Comparison of ENCODE assay signal across 19 cellular contexts in the genomic region with DNA sequence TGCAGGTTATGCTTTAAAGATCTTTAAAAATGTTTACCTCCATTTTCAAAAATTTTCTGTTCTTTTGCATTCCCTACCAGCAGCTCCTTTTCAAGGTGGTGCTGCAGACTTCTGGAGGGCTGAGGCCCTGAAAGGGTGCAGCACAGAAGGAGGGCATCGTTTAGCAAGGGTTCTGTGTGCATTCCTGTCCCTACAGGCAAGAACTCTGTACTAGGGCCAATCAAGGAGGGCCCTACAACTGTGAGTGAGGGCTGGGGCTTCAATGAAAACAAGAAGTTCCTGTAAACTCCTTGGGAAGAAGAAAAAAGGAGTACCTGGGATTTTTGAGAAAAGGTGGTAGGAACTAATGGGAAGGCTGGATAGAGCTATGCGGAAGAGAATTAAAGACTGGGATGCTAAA. TPM values are rescaled to one million over a fixed set of nuclear protein-coding genes. Genes with fewer than 3 reads are reported as not detected.
DNase-seq lines count a peak whose midpoint lies in the region; ATAC-seq and TF ChIP-seq lines count a peak whose summit lies in the region.
"Had no signal": no experiment of that assay in that cellular context is flagged by ENCODE, and none has a peak within 500 bp of the region (broad histone marks: within the 10 kb centered on the region; RNA-seq: fewer than 3 reads in every experiment).

No MANE protein-coding gene starts in this region.

- TF ChIP-seq POLR2A in stomach (IDR thresholded peaks at IDR 0.05), result no peak

- no peaks in the 10 kb centered on the region for H3K4me1 ChIP-seq in stomach
- H3K4me1 ChIP-seq: BE2C had no signal

- H3K4me3 Mint-ChIP-seq in WTC11, result no peak overlapping the region
- H3K4me3 Mint-ChIP-seq: CD4-positive, CD25-positive, alpha-beta regulatory T cell; CD8-positive, alpha-beta memory T cell had no signal

- peak; percentile 85 for ATAC-seq in WTC11
- ATAC-seq in HG03378 (IDR thresholded peaks at IDR 0.05; ENCODE audit: unreplicated experiment), result no peak
- ATAC-seq: HepG2 had no signal

- peaks cover 17% of the 10 kb centered on the region; the same call in 1 of the 2 replicates for H3K9me3 Mint-ChIP-seq in WTC11

- H3K4me3 ChIP-seq in H7 (ENCODE audit: insufficient read depth, low read depth, low read length) (no peak overlapping the region), stomach (no peak overlapping the region)

- H3K4me1 Mint-ChIP-seq in WTC11, result peaks cover 7% of the 10 kb centered on the region
- H3K4me1 Mint-ChIP-seq: CD4-positive, CD25-positive, alpha-beta regulatory T cell; CD8-positive, alpha-beta memory T cell had no signal

- no peak overlapping the region for H3K27ac ChIP-seq in stomach
- H3K27ac ChIP-seq: KMS-11 had no signal

- DNase-seq in H7 (peak; percentile 43), WTC11 (ENCODE audit: low spot score) (peak; percentile 16), iPS-NIHi11 (ENCODE audit: low spot score) (peak; percentile 34), T-helper 1 cell (no peak), NAMALWA (ENCODE audit: low spot score) (no peak), stomach (no peak)
- DNase-seq: ACHN; BE2C; C1 segment of cervical spinal cord; CD4-positive, CD25-positive, alpha-beta regulatory T cell; CD8-positive, alpha-beta memory T cell; COR-L47; DMS 273 treated with DMSO at 0.1 percent for 48 hours; DMS53; DND-41; EL had no signal

- WGBS in stomach, 5 donors, result 52 to 58% (median 56%) methylated on average over 2 of the region's 2 CpGs

- intact Hi-C loops in stomach (cut with DNase I; ENCODE audit: low total_unique reads), result no loop called here

- TF ChIP-seq EP300 in stomach (IDR thresholded peaks at IDR 0.05), result no peak

- H3K27me3 ChIP-seq in H7 (ENCODE audit: control insufficient read depth, insufficient read depth, low read length), result no peaks in the 10 kb centered on the region
- no peaks in the 10 kb centered on the region for H3K27me3 ChIP-seq in stomach
- H3K27me3 ChIP-seq: BE2C had no signal

- H3K9me3 ChIP-seq in stomach, result no peaks in the 10 kb centered on the region
- H3K9me3 ChIP-seq: BE2C had no signal

- TF ChIP-seq CTCF in WTC11 (IDR thresholded peaks at IDR 0.05) (no peak), stomach (IDR thresholded peaks at IDR 0.05) (no peak)

- POLR2A ChIA-PET in WTC11 (lab: Charles Lee), result no interaction called here

- CTCF ChIA-PET in WTC11 (lab: Charles Lee), result interaction anchor here (1.7 kb wide), 1 partner anchor 81 kb away, joined by 11 read pairs; no protein-coding TSS in a partner anchor

- H3K36me3 Mint-ChIP-seq in WTC11, result no peaks in the 10 kb centered on the region
- H3K36me3 Mint-ChIP-seq: CD4-positive, CD25-positive, alpha-beta regulatory T cell; CD8-positive, alpha-beta memory T cell had no signal

- no peaks in the 10 kb centered on the region for H3K27me3 Mint-ChIP-seq in WTC11 (ENCODE audit: low read depth)
- H3K27me3 Mint-ChIP-seq: CD4-positive, CD25-positive, alpha-beta regulatory T cell had no signal

- H3K36me3 ChIP-seq in H7 (replicated peaks; ENCODE audit: control insufficient read depth, insufficient read depth, low read length) (no peaks in the 10 kb centered on the region), stomach (no peaks in the 10 kb centered on the region)
- H3K36me3 ChIP-seq: BE2C had no signal

- H3K27ac Mint-ChIP-seq in WTC11, result no peak overlapping the region
- H3K27ac Mint-ChIP-seq: CD4-positive, CD25-positive, alpha-beta regulatory T cell; CD8-positive, alpha-beta memory T cell had no signal

TF ChIP-seq in WTC11, 78 proteins besides CTCF, POLR2A, EP300 and RAD21:
- no peak for TF ChIP-seq TCF7 (CRISPR knock-in tag; IDR thresholded peaks at IDR 0.05; ENCODE audit: low read depth)
- peak; percentile 27; the same call in 1 of the 2 replicates for TF ChIP-seq ZNF423 (CRISPR knock-in tag; IDR thresholded peaks at IDR 0.05)

RNA-seq across cellular contexts. Expression of gene CSRP2, which starts 50.7 kb away (rescaled TPM):
- total RNA-seq in H7 (2014; rRNA removed; shearing (Covaris generic)), result 99.2 and 108 TPM in 2 replicates
- total RNA-seq in WTC11 (2021) (157 to 179 TPM (median 176 TPM) in 3 replicates), stomach (10 to 100 TPM in 3 of 5 donors, 1 to 10 TPM in 1, not detected in 1; 6.4 to 50.9 (median 22.2) TPM)
- polyA plus RNA-seq in stomach, result 100 to 1,000 TPM in 1 of 3 donors, 10 to 100 TPM in 2; 32.7 to 162 (median 41.0) TPM
- total RNA-seq: CD4-positive, CD25-positive, alpha-beta regulatory T cell had no signal

Comparison
In these comparisons a context has a peak if more than half of its experiments do, and no peak if none do; other contexts are left out.
1. DNase-seq: peak in H7 (single experiment), WTC11 (single experiment) and iPS-NIHi11 (single experiment); none in T-helper 1 cell (0 of 5), NAMALWA (single experiment) and stomach (single experiment).